Comparison of ENCODE assay signal across 8 cellular contexts in genomic region chr1:212950243-212951057, GRCh38. TPM values are rescaled to one million over a fixed set of nuclear protein-coding genes. Genes with fewer than 3 reads are reported as not detected.
A peak's percentile ranks its signal among the peaks of the same experiment; 100 is the strongest.
DNase-seq lines count a peak whose midpoint lies in the region; ATAC-seq, FAIRE-seq and TF ChIP-seq lines count a peak whose summit lies in the region.

Gene VASH2, plus strand, starts transcription at chr1:212950541. Its CDS starts 1,002 bp downstream, at chr1:212951543.

- H3K4me1 ChIP-seq in cardiac muscle cell (ENCODE audit: low read depth) (no peaks in the 10 kb centered on the region), pancreas (no peaks in the 10 kb centered on the region), upper lobe of left lung (peaks cover 12 to 22% (median 17%) of the 10 kb centered on the region in 4 donors)

- no peak for TF ChIP-seq EP300 in Ishikawa (IDR thresholded peaks at IDR 0.05; ENCODE audit: borderline replicate concordance)
- no peak for TF ChIP-seq EP300 in upper lobe of left lung (IDR thresholded peaks at IDR 0.05)

- no peaks in the 10 kb centered on the region for H3K36me3 ChIP-seq in cardiac muscle cell
- H3K36me3 ChIP-seq in pancreas: no peaks in the 10 kb centered on the region
- H3K36me3 ChIP-seq in upper lobe of left lung: no peaks in the 10 kb centered on the region

- TF ChIP-seq CTCF in cardiac muscle cell (IDR thresholded peaks at IDR 0.05; ENCODE audit: low read depth, low read length) (no peak), pancreas (IDR thresholded peaks at IDR 0.05) (no peak), upper lobe of left lung (IDR thresholded peaks at IDR 0.05) (no peak)

- intact Hi-C loops in pancreas (cut with DNase I): no loop called here

- no peak for TF ChIP-seq RAD21 in Ishikawa (IDR thresholded peaks at IDR 0.05; ENCODE audit: low read depth)

- no peaks in the 10 kb centered on the region for H3K9me3 Mint-ChIP-seq in activated naive CD4-positive, alpha-beta T cell treated with anti-CD3 and anti-CD28 coated beads, Interleukin-2, amount 50 U/mL, for 24 hours

- H3K27ac ChIP-seq in cardiac muscle cell: no peak within 1 kb of the TSS
- no peak within 1 kb of the TSS for H3K27ac ChIP-seq in pancreas
- peak within 1 kb of the TSS in 1 of 4 donors; percentile 23 for H3K27ac ChIP-seq in upper lobe of left lung

- ATAC-seq in GM21576 (IDR thresholded peaks at IDR 0.05; ENCODE audit: unreplicated experiment): peak; percentile 92
- ATAC-seq in pancreas: peak; percentile 98 to 99 (median 98)
- peak; percentile 91 to 98 for ATAC-seq in upper lobe of left lung (ENCODE audit: low FRiP score in 2 of 2)

- no peak for TF ChIP-seq POLR2A in upper lobe of left lung (IDR thresholded peaks at IDR 0.05)

- H3K9me3 ChIP-seq in cardiac muscle cell (ENCODE audit: low read depth) (no peaks in the 10 kb centered on the region), pancreas (no peaks in the 10 kb centered on the region), upper lobe of left lung (no peaks in the 10 kb centered on the region)

- 1% methylated on average over 55 to 59 of the region's 59 CpGs for WGBS in pancreas, 2 donors
- WGBS in upper lobe of left lung, 2 donors: 2% methylated on average over 20 to 39 of the region's 59 CpGs

- H3K4me3 Mint-ChIP-seq in activated naive CD4-positive, alpha-beta T cell treated with anti-CD3 and anti-CD28 coated beads, Interleukin-2, amount 50 U/mL, for 24 hours: peak within 1 kb of the TSS; percentile 78

- no peak for FAIRE-seq in pancreas (lab: Jason Lieb, UNC)

- DNase-seq in Daoy (ENCODE audit: low read depth): peak; percentile 90
- peak; percentile 86 to 91 for DNase-seq in SHP77 (lab: John Stamatoyannopoulos, UW)
- DNase-seq in cardiac muscle cell (ENCODE audit: low read depth in 1 of 2, low spot score in 1 of 2): peak; percentile 76 to 94
- DNase-seq in pancreas: peak; percentile 55 to 82 (median 75)
- peak; percentile 83 to 87 for DNase-seq in upper lobe of left lung

- H3K27me3 ChIP-seq in cardiac muscle cell (peaks cover 9% of the 10 kb centered on the region), pancreas (no peaks in the 10 kb centered on the region), upper lobe of left lung (peaks cover 0 to 7% (median 3%) of the 10 kb centered on the region in 4 donors)

- peaks cover 11% of the 10 kb centered on the region for H3K4me1 Mint-ChIP-seq in activated naive CD4-positive, alpha-beta T cell treated with anti-CD3 and anti-CD28 coated beads, Interleukin-2, amount 50 U/mL, for 24 hours

- H3K27me3 Mint-ChIP-seq in activated naive CD4-positive, alpha-beta T cell treated with anti-CD3 and anti-CD28 coated beads, Interleukin-2, amount 50 U/mL, for 24 hours: peaks cover 31% of the 10 kb centered on the region

- no peaks in the 10 kb centered on the region for H3K36me3 Mint-ChIP-seq in activated naive CD4-positive, alpha-beta T cell treated with anti-CD3 and anti-CD28 coated beads, Interleukin-2, amount 50 U/mL, for 24 hours

- H3K27ac Mint-ChIP-seq in activated naive CD4-positive, alpha-beta T cell treated with anti-CD3 and anti-CD28 coated beads, Interleukin-2, amount 50 U/mL, for 24 hours: no peak within 1 kb of the TSS

- H3K4me3 ChIP-seq in cardiac muscle cell (peak within 1 kb of the TSS; percentile 52), pancreas (peak within 1 kb of the TSS; percentile 14 to 63 (median 31)), upper lobe of left lung (peak within 1 kb of the TSS; percentile 39 to 61 (median 55))

TF ChIP-seq in Ishikawa, 13 proteins besides CTCF, POLR2A, EP300 and RAD21:
- TF ChIP-seq EGR1 (IDR thresholded peaks at IDR 0.05) (no peak), TCF12 (IDR thresholded peaks at IDR 0.05; ENCODE audit: low read depth) (no peak), TEAD4 (IDR thresholded peaks at IDR 0.05) (peak; percentile 74), FOXM1 (IDR thresholded peaks at IDR 0.05; ENCODE audit: borderline replicate concordance, low read depth) (no peak), MAX (IDR thresholded peaks at IDR 0.05) (peak; percentile 87), NFIC (IDR thresholded peaks at IDR 0.05) (0 out of 2 replicates have a peak, but pooled peaks have one; percentile 19), REST (IDR thresholded peaks at IDR 0.05; ENCODE audit: low read depth) (0 out of 2 replicates have a peak, but pooled peaks have one; percentile 4), TAF1 (IDR thresholded peaks at IDR 0.05; ENCODE audit: low read depth) (peak; percentile 9; the same call in 1 of the 2 replicates), ZBTB7A (IDR thresholded peaks at IDR 0.05; ENCODE audit: low read depth) (peak; percentile 30; the same call in 1 of the 2 replicates), CREB1 (IDR thresholded peaks at IDR 0.05; ENCODE audit: low read depth) (no peak), CEBPB (IDR thresholded peaks at IDR 0.05) (no peak), YY1 (IDR thresholded peaks at IDR 0.05; ENCODE audit: low read depth) (0 out of 2 replicates have a peak, but pooled peaks have one; percentile 4), USF1 (IDR thresholded peaks at IDR 0.05) (no peak)
TF ChIP-seq in Ishikawa: peak in this region for 7.

RNA-seq across cellular contexts. Expression of gene VASH2, which starts in this region (rescaled TPM):
- total RNA-seq in Daoy (2014; rRNA removed; shearing (Covaris generic)): 4.4 and 4.8 TPM in 2 replicates
- total RNA-seq in cardiac muscle cell (3.4 and 5.9 TPM in 2 replicates), pancreas (1 to 10 TPM in 1 of 6 donors, under 1 TPM in 4, not detected in 1; 0.16 to 1.9 (median 0.57) TPM), upper lobe of left lung (1 to 10 TPM in 4 of 6 donors, under 1 TPM in 2; 0.30 to 3.1 (median 1.4) TPM)
- polyA plus RNA-seq in cardiac muscle cell (2.8 and 5.8 TPM in 2 replicates), pancreas (under 1 TPM; 0.15 to 0.35 TPM)
